In the genomic region with DNA sequence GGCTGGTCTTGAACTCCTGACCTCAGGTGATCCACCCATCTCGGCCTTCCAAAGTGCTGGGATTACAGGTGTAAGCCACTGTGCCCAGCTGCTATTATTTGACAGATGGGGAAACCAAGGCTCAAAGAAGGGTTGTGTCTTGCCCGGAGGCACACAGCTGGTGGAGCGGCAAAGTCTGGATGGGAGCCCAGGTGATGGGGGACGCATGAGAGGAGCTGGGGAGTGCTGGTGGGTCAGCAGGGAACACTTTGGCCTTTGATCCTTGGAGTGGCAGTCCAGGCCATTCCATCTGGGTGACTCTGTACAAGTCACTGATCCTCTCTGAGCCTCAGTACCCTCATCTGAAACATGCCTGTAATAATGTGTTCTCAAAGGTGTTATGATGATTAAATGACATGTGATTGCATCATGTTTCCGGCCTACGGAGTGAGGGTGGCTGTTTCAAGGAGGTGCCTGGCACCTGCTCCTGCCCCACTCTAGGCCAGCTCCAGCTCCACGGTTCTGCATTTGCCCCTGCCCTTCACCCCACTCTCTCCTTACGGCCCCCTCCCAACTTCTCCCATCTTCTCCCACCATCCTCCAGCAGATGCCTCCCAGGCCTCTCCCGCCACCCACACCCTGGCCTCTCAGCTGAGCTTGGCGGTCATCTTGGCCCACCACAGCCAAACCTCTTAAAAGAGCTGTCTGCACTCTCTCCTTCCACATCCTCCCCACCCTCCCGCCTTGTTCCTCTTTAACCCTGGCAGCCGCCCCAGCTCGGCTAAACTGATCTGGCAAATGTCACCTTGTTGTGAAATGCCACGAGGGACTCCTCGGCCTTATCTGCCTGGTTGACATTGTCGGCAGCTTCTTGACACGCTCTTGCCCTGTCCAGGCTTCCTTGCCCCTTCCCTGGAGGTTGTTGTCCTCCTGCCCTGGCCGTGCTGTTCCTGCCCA, we compare ENCODE assay signal across 1 cellular context.
TF ChIP-seq lines count a peak whose summit lies in the region.

No MANE protein-coding gene starts in this region.

TF ChIP-seq in K562, 482 proteins besides CTCF, POLR2A, EP300 and RAD21 (continued from another document and continues in another):
- TF ChIP-seq, protein P1, sequence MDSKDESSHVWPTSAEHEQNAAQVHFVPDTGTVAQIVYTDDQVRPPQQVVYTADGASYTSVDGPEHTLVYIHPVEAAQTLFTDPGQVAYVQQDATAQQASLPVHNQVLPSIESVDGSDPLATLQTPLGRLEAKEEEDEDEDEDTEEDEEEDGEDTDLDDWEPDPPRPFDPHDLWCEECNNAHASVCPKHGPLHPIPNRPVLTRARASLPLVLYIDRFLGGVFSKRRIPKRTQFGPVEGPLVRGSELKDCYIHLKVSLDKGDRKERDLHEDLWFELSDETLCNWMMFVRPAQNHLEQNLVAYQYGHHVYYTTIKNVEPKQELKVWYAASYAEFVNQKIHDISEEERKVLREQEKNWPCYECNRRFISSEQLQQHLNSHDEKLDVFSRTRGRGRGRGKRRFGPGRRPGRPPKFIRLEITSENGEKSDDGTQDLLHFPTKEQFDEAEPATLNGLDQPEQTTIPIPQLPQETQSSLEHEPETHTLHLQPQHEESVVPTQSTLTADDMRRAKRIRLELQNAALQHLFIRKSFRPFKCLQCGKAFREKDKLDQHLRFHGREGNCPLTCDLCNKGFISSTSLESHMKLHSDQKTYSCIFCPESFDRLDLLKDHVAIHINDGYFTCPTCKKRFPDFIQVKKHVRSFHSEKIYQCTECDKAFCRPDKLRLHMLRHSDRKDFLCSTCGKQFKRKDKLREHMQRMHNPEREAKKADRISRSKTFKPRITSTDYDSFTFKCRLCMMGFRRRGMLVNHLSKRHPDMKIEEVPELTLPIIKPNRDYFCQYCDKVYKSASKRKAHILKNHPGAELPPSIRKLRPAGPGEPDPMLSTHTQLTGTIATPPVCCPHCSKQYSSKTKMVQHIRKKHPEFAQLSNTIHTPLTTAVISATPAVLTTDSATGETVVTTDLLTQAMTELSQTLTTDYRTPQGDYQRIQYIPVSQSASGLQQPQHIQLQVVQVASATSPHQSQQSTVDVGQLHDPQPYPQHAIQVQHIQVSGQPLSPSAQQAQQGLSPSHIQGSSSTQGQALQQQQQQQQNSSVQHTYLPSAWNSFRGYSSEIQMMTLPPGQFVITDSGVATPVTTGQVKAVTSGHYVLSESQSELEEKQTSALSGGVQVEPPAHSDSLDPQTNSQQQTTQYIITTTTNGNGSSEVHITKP (IDR thresholded peaks at IDR 0.05; ENCODE audit: partially characterized antibody) = no peak
- no peak for TF ChIP-seq RBM39 (optimal IDR thresholded peaks at IDR 0.05; ENCODE audit: low read depth, low read length)
- TF ChIP-seq, protein P2, sequence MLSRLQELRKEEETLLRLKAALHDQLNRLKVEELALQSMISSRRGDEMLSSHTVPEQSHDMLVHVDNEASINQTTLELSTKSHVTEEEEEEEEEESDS (CRISPR knock-in tag; IDR thresholded peaks at IDR 0.05) = no peak
- TF ChIP-seq, protein P3, sequence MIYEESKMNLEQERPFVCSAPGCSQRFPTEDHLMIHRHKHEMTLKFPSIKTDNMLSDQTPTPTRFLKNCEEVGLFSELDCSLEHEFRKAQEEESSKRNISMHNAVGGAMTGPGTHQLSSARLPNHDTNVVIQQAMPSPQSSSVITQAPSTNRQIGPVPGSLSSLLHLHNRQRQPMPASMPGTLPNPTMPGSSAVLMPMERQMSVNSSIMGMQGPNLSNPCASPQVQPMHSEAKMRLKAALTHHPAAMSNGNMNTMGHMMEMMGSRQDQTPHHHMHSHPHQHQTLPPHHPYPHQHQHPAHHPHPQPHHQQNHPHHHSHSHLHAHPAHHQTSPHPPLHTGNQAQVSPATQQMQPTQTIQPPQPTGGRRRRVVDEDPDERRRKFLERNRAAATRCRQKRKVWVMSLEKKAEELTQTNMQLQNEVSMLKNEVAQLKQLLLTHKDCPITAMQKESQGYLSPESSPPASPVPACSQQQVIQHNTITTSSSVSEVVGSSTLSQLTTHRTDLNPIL (CRISPR knock-in tag; IDR thresholded peaks at IDR 0.05) = 0 out of 2 replicates have a peak, but pooled peaks have one; percentile 42
- TF ChIP-seq, protein P4, sequence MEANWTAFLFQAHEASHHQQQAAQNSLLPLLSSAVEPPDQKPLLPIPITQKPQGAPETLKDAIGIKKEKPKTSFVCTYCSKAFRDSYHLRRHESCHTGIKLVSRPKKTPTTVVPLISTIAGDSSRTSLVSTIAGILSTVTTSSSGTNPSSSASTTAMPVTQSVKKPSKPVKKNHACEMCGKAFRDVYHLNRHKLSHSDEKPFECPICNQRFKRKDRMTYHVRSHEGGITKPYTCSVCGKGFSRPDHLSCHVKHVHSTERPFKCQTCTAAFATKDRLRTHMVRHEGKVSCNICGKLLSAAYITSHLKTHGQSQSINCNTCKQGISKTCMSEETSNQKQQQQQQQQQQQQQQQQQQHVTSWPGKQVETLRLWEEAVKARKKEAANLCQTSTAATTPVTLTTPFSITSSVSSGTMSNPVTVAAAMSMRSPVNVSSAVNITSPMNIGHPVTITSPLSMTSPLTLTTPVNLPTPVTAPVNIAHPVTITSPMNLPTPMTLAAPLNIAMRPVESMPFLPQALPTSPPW (CRISPR knock-in tag; IDR thresholded peaks at IDR 0.05) = peak; percentile 67; the same call in 1 of the 2 replicates
- TF ChIP-seq RBFOX2 (IDR thresholded peaks at IDR 0.05; ENCODE audit: low read depth, low read length) = peak; percentile 51; the same call in 1 of the 2 replicates
- TF ChIP-seq, protein P5, sequence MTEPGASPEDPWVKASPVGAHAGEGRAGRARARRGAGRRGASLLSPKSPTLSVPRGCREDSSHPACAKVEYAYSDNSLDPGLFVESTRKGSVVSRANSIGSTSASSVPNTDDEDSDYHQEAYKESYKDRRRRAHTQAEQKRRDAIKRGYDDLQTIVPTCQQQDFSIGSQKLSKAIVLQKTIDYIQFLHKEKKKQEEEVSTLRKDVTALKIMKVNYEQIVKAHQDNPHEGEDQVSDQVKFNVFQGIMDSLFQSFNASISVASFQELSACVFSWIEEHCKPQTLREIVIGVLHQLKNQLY (CRISPR knock-in tag; conservative IDR thresholded peaks at IDR 0.05) = no peak
- TF ChIP-seq ZKSCAN8 (CRISPR knock-in tag; IDR thresholded peaks at IDR 0.05) = no peak; the same call in 1 of the 2 replicates
- no peak for TF ChIP-seq ZBTB17 (CRISPR knock-in tag; IDR thresholded peaks at IDR 0.05)
- no peak for TF ChIP-seq FOXK1 (CRISPR knock-in tag; IDR thresholded peaks at IDR 0.05; ENCODE audit: borderline replicate concordance)
- 0 out of 2 replicates have a peak, but pooled peaks have one; percentile 2 for TF ChIP-seq TCF3 (CRISPR knock-in tag; IDR thresholded peaks at IDR 0.05)
- peak; percentile 36 for TF ChIP-seq MEIS2 (IDR thresholded peaks at IDR 0.05; ENCODE audit: partially characterized antibody)
- peak; percentile 71; the same call in 1 of the 2 replicates for TF ChIP-seq ZNF175 (CRISPR knock-in tag; IDR thresholded peaks at IDR 0.05; ENCODE audit: low read depth)
- TF ChIP-seq ZNF830 (CRISPR knock-in tag; IDR thresholded peaks at IDR 0.05) = no peak
- no peak for TF ChIP-seq ZNF696 (CRISPR knock-in tag; conservative IDR thresholded peaks at IDR 0.05)
- no peak for TF ChIP-seq ZNF197 (CRISPR knock-in tag; IDR thresholded peaks at IDR 0.05; ENCODE audit: low read depth)
- no peak for TF ChIP-seq SMARCA5 (IDR thresholded peaks at IDR 0.05)
- no peak for TF ChIP-seq HNRNPUL1 (IDR thresholded peaks at IDR 0.05; ENCODE audit: low read length)
- TF ChIP-seq, protein P6, sequence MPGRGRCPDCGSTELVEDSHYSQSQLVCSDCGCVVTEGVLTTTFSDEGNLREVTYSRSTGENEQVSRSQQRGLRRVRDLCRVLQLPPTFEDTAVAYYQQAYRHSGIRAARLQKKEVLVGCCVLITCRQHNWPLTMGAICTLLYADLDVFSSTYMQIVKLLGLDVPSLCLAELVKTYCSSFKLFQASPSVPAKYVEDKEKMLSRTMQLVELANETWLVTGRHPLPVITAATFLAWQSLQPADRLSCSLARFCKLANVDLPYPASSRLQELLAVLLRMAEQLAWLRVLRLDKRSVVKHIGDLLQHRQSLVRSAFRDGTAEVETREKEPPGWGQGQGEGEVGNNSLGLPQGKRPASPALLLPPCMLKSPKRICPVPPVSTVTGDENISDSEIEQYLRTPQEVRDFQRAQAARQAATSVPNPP (IDR thresholded peaks at IDR 0.05; ENCODE audit: borderline replicate concordance, insufficient read depth, insufficient read length) = no peak
- no peak for TF ChIP-seq NEUROD1 (IDR thresholded peaks at IDR 0.05; ENCODE audit: borderline replicate concordance, low read depth, low read length, partially characterized antibody)
- no peak for TF ChIP-seq JUNB (CRISPR knock-in tag; conservative IDR thresholded peaks at IDR 0.05)
- TF ChIP-seq ZNF239 (CRISPR knock-in tag; IDR thresholded peaks at IDR 0.05) = no peak; the same call in 1 of the 2 replicates
- no peak for TF ChIP-seq MYNN (IDR thresholded peaks at IDR 0.05)
- no peak for TF ChIP-seq MYNN (CRISPR knock-in tag; IDR thresholded peaks at IDR 0.05)
- no peak for TF ChIP-seq RBM14 (IDR thresholded peaks at IDR 0.05; ENCODE audit: borderline replicate concordance, insufficient read depth, low read depth, low read length)
- no peak for TF ChIP-seq MAFG (tag; conservative IDR thresholded peaks at IDR 0.05)
- no peak for TF ChIP-seq ZNF12 (CRISPR knock-in tag; IDR thresholded peaks at IDR 0.05)
- no peak for TF ChIP-seq SETDB1 (IDR thresholded peaks at IDR 0.05; ENCODE audit: low read length)
- TF ChIP-seq ZNF143 (CRISPR knock-in tag; IDR thresholded peaks at IDR 0.05) = no peak
- TF ChIP-seq KDM4B (IDR thresholded peaks at IDR 0.05; ENCODE audit: borderline replicate concordance in 2 of 2, low read depth in 1 of 2) = no peak
- TF ChIP-seq, protein P7, sequence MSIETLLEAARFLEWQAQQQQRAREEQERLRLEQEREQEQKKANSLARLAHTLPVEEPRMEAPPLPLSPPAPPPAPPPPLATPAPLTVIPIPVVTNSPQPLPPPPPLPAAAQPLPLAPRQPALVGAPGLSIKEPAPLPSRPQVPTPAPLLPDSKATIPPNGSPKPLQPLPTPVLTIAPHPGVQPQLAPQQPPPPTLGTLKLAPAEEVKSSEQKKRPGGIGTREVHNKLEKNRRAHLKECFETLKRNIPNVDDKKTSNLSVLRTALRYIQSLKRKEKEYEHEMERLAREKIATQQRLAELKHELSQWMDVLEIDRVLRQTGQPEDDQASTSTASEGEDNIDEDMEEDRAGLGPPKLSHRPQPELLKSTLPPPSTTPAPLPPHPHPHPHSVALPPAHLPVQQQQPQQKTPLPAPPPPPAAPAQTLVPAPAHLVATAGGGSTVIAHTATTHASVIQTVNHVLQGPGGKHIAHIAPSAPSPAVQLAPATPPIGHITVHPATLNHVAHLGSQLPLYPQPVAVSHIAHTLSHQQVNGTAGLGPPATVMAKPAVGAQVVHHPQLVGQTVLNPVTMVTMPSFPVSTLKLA (conservative IDR thresholded peaks at IDR 0.05) = peak; percentile 70 to 85
- peak; percentile 70 for TF ChIP-seq BACH1 (tag; IDR thresholded peaks at IDR 0.05)
- TF ChIP-seq NFATC3 (IDR thresholded peaks at IDR 0.05) = no peak
- TF ChIP-seq, protein P8, sequence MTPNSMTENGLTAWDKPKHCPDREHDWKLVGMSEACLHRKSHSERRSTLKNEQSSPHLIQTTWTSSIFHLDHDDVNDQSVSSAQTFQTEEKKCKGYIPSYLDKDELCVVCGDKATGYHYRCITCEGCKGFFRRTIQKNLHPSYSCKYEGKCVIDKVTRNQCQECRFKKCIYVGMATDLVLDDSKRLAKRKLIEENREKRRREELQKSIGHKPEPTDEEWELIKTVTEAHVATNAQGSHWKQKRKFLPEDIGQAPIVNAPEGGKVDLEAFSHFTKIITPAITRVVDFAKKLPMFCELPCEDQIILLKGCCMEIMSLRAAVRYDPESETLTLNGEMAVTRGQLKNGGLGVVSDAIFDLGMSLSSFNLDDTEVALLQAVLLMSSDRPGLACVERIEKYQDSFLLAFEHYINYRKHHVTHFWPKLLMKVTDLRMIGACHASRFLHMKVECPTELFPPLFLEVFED (CRISPR knock-in tag; conservative IDR thresholded peaks at IDR 0.05) = peak; percentile 93
- TF ChIP-seq IRF2 (CRISPR knock-in tag; IDR thresholded peaks at IDR 0.05) = no peak
- peak; percentile 85 for TF ChIP-seq CEBPB (tag; IDR thresholded peaks at IDR 0.05)
- no peak for TF ChIP-seq SNRNP70 (optimal IDR thresholded peaks at IDR 0.05; ENCODE audit: low read depth, low read length)
- no peak for TF ChIP-seq ZNF165 (CRISPR knock-in tag; IDR thresholded peaks at IDR 0.05; ENCODE audit: borderline replicate concordance)
- TF ChIP-seq, protein P9, sequence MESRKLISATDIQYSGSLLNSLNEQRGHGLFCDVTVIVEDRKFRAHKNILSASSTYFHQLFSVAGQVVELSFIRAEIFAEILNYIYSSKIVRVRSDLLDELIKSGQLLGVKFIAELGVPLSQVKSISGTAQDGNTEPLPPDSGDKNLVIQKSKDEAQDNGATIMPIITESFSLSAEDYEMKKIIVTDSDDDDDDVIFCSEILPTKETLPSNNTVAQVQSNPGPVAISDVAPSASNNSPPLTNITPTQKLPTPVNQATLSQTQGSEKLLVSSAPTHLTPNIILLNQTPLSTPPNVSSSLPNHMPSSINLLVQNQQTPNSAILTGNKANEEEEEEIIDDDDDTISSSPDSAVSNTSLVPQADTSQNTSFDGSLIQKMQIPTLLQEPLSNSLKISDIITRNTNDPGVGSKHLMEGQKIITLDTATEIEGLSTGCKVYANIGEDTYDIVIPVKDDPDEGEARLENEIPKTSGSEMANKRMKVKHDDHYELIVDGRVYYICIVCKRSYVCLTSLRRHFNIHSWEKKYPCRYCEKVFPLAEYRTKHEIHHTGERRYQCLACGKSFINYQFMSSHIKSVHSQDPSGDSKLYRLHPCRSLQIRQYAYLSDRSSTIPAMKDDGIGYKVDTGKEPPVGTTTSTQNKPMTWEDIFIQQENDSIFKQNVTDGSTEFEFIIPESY (CRISPR knock-in tag; IDR thresholded peaks at IDR 0.05) = peak; percentile 61
- no peak for TF ChIP-seq CCAR2 (IDR thresholded peaks at IDR 0.05; ENCODE audit: low read depth, low read length)
- TF ChIP-seq SMARCE1 (IDR thresholded peaks at IDR 0.05) = peak; percentile 25; the same call in 1 of the 2 replicates
- TF ChIP-seq HDAC8 (tag; IDR thresholded peaks at IDR 0.05) = 0 out of 2 replicates have a peak, but pooled peaks have one; percentile 46
- no peak for TF ChIP-seq NCOA1 (IDR thresholded peaks at IDR 0.05; ENCODE audit: low read depth)
- TF ChIP-seq OTX1 (CRISPR knock-in tag; IDR thresholded peaks at IDR 0.05) = peak; percentile 80
- TF ChIP-seq, protein P10, sequence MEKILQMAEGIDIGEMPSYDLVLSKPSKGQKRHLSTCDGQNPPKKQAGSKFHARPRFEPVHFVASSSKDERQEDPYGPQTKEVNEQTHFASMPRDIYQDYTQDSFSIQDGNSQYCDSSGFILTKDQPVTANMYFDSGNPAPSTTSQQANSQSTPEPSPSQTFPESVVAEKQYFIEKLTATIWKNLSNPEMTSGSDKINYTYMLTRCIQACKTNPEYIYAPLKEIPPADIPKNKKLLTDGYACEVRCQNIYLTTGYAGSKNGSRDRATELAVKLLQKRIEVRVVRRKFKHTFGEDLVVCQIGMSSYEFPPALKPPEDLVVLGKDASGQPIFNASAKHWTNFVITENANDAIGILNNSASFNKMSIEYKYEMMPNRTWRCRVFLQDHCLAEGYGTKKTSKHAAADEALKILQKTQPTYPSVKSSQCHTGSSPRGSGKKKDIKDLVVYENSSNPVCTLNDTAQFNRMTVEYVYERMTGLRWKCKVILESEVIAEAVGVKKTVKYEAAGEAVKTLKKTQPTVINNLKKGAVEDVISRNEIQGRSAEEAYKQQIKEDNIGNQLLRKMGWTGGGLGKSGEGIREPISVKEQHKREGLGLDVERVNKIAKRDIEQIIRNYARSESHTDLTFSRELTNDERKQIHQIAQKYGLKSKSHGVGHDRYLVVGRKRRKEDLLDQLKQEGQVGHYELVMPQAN (IDR thresholded peaks at IDR 0.05; ENCODE audit: borderline replicate concordance) = no peak
- peak; percentile 90; the same call in 1 of the 2 replicates for TF ChIP-seq ZNF584 (CRISPR knock-in tag; IDR thresholded peaks at IDR 0.05; ENCODE audit: low read depth)
- TF ChIP-seq ZBTB1 (CRISPR knock-in tag; IDR thresholded peaks at IDR 0.05; ENCODE audit: borderline replicate concordance, low read depth) = no peak
- no peak for TF ChIP-seq C11orf30 (IDR thresholded peaks at IDR 0.05; ENCODE audit: low read depth)
- 0 out of 2 replicates have a peak, but pooled peaks have one; percentile 15 for TF ChIP-seq SMARCA4 (IDR thresholded peaks at IDR 0.05)
